In genomic region chr10:91201213-91201996, GRCh38 we compare ENCODE assay signal across 1 cellular context.
TF ChIP-seq lines count a peak whose summit lies in the region.

No MANE protein-coding gene starts in this region.

TF ChIP-seq in GM23338, 12 proteins besides CTCF, POLR2A, EP300 and RAD21 (continued from another document):
- TF ChIP-seq, protein P1, sequence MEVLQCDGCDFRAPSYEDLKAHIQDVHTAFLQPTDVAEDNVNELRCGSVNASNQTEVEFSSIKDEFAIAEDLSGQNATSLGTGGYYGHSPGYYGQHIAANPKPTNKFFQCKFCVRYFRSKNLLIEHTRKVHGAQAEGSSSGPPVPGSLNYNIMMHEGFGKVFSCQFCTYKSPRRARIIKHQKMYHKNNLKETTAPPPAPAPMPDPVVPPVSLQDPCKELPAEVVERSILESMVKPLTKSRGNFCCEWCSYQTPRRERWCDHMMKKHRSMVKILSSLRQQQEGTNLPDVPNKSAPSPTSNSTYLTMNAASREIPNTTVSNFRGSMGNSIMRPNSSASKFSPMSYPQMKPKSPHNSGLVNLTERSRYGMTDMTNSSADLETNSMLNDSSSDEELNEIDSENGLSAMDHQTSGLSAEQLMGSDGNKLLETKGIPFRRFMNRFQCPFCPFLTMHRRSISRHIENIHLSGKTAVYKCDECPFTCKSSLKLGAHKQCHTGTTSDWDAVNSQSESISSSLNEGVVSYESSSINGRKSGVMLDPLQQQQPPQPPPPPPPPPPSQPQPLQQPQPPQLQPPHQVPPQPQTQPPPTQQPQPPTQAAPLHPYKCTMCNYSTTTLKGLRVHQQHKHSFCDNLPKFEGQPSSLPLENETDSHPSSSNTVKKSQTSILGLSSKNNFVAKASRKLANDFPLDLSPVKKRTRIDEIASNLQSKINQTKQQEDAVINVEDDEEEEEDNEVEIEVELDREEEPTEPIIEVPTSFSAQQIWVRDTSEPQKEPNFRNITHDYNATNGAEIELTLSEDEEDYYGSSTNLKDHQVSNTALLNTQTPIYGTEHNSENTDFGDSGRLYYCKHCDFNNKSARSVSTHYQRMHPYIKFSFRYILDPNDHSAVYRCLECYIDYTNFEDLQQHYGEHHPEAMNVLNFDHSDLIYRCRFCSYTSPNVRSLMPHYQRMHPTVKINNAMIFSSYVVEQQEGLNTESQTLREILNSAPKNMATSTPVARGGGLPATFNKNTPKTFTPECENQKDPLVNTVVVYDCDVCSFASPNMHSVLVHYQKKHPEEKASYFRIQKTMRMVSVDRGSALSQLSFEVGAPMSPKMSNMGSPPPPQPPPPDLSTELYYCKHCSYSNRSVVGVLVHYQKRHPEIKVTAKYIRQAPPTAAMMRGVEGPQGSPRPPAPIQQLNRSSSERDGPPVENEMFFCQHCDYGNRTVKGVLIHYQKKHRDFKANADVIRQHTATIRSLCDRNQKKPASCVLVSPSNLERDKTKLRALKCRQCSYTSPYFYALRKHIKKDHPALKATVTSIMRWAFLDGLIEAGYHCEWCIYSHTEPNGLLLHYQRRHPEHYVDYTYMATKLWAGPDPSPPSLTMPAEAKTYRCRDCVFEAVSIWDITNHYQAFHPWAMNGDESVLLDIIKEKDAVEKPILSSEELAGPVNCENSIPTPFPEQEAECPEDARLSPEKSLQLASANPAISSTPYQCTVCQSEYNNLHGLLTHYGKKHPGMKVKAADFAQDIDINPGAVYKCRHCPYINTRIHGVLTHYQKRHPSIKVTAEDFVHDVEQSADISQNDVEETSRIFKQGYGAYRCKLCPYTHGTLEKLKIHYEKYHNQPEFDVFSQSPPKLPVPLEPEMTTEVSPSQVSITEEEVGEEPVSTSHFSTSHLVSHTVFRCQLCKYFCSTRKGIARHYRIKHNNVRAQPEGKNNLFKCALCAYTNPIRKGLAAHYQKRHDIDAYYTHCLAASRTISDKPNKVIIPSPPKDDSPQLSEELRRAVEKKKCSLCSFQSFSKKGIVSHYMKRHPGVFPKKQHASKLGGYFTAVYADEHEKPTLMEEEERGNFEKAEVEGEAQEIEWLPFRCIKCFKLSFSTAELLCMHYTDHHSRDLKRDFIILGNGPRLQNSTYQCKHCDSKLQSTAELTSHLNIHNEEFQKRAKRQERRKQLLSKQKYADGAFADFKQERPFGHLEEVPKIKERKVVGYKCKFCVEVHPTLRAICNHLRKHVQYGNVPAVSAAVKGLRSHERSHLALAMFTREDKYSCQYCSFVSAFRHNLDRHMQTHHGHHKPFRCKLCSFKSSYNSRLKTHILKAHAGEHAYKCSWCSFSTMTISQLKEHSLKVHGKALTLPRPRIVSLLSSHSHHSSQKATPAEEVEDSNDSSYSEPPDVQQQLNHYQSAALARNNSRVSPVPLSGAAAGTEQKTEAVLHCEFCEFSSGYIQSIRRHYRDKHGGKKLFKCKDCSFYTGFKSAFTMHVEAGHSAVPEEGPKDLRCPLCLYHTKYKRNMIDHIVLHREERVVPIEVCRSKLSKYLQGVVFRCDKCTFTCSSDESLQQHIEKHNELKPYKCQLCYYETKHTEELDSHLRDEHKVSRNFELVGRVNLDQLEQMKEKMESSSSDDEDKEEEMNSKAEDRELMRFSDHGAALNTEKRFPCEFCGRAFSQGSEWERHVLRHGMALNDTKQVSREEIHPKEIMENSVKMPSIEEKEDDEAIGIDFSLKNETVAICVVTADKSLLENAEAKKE (CRISPR knock-in tag; IDR thresholded peaks at IDR 0.05) = no peak
- TF ChIP-seq, protein P2, sequence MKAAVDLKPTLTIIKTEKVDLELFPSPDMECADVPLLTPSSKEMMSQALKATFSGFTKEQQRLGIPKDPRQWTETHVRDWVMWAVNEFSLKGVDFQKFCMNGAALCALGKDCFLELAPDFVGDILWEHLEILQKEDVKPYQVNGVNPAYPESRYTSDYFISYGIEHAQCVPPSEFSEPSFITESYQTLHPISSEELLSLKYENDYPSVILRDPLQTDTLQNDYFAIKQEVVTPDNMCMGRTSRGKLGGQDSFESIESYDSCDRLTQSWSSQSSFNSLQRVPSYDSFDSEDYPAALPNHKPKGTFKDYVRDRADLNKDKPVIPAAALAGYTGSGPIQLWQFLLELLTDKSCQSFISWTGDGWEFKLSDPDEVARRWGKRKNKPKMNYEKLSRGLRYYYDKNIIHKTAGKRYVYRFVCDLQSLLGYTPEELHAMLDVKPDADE (IDR thresholded peaks at IDR 0.05) = no peak
- no peak for TF ChIP-seq STAT1 (IDR thresholded peaks at IDR 0.05; ENCODE audit: unreplicated experiment)
- TF ChIP-seq, protein P3, sequence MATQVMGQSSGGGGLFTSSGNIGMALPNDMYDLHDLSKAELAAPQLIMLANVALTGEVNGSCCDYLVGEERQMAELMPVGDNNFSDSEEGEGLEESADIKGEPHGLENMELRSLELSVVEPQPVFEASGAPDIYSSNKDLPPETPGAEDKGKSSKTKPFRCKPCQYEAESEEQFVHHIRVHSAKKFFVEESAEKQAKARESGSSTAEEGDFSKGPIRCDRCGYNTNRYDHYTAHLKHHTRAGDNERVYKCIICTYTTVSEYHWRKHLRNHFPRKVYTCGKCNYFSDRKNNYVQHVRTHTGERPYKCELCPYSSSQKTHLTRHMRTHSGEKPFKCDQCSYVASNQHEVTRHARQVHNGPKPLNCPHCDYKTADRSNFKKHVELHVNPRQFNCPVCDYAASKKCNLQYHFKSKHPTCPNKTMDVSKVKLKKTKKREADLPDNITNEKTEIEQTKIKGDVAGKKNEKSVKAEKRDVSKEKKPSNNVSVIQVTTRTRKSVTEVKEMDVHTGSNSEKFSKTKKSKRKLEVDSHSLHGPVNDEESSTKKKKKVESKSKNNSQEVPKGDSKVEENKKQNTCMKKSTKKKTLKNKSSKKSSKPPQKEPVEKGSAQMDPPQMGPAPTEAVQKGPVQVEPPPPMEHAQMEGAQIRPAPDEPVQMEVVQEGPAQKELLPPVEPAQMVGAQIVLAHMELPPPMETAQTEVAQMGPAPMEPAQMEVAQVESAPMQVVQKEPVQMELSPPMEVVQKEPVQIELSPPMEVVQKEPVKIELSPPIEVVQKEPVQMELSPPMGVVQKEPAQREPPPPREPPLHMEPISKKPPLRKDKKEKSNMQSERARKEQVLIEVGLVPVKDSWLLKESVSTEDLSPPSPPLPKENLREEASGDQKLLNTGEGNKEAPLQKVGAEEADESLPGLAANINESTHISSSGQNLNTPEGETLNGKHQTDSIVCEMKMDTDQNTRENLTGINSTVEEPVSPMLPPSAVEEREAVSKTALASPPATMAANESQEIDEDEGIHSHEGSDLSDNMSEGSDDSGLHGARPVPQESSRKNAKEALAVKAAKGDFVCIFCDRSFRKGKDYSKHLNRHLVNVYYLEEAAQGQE (IDR thresholded peaks at IDR 0.05; ENCODE audit: unreplicated experiment) = no peak
- TF ChIP-seq JUNB (IDR thresholded peaks at IDR 0.05; ENCODE audit: unreplicated experiment) = no peak
- no peak for TF ChIP-seq EZH2phosphoT487 (IDR thresholded peaks at IDR 0.05; ENCODE audit: unreplicated experiment)
- no peak for TF ChIP-seq EZH2 (IDR thresholded peaks at IDR 0.05; ENCODE audit: low read depth, unreplicated experiment)
